Comparison of ENCODE assay signal across 24 cellular contexts in genomic region chr1:32144033-32144432, GRCh38.
"Had no signal": no experiment of that assay in that cellular context is flagged by ENCODE, and none has a peak within 500 bp of the region (broad histone marks: within the 10 kb centered on the region; RNA-seq: fewer than 3 reads in every experiment).

No MANE protein-coding gene starts in this region.

- H3K27me3 ChIP-seq: colonic mucosa, gastroesophageal sphincter, heart left ventricle, suprapubic skin, transverse colon, uterus had no signal

- H3K36me3 ChIP-seq: colonic mucosa, transverse colon, uterus had no signal

- H3K9me3 ChIP-seq: colonic mucosa, suprapubic skin, transverse colon, uterus had no signal

- H3K4me3 ChIP-seq: colonic mucosa, gastroesophageal sphincter, heart left ventricle, suprapubic skin, transverse colon, uterus had no signal

- ATAC-seq: gastroesophageal sphincter, heart left ventricle, natural killer cell had no signal

- DNase-seq: activated B cell treated with CpG ODN at 0.5 μM for 24 hours; activated CD4-positive, alpha-beta memory T cell treated with anti-CD3 and anti-CD28 coated beads for 36 hours; activated CD4-positive, alpha-beta T cell treated with anti-CD3 and anti-CD28 coated beads for 4 hours; activated T-cell treated with anti-CD3 and anti-CD28 coated beads for 4 hours; amniotic stem cell; central memory CD4-positive, alpha-beta T cell; colonic mucosa; endodermal cell; erythroblast; heart left ventricle; left ventricle myocardium superior; natural killer cell; posterior cingulate gyrus; retina; stimulated activated CD4-positive, alpha-beta T cell treated with anti-CD3 and anti-CD28 coated beads, Interleukin-2, amount 100 ng/mL, for 24 hours; transverse colon; uterus had no signal

- H3K4me1 ChIP-seq: colonic mucosa, uterus had no signal

- H3K27ac Mint-ChIP-seq: activated B cell treated with CpG ODN at 0.5 μM for 24 hours; activated CD4-positive, alpha-beta memory T cell treated with anti-CD3 and anti-CD28 coated beads for 36 hours; activated naive CD8-positive, alpha-beta T cell; activated T-helper 1 cell treated with anti-CD3 and anti-CD28 coated beads, Interleukin-12 subunit alpha, Interleukin-12 subunit beta, Interleukin-2, Interleukin-4 antibody, amounts not matched to agents 30 ng/mL and 10 ng/mL and 1 ng/mL, durations not matched to agents 14 hours and 24 hours and 36 hours; endodermal cell; memory B cell; stimulated activated naive CD8-positive, alpha-beta T cell treated with anti-CD3 and anti-CD28 coated beads, Interleukin-15, Interleukin-2, amounts not matched to agents 100 ng/mL and 50 ng/mL, for 24 hours had no signal

- H3K27ac ChIP-seq: colonic mucosa, suprapubic skin had no signal

- H3K27me3 Mint-ChIP-seq: activated B cell treated with CpG ODN at 0.5 μM for 24 hours; activated CD4-positive, alpha-beta memory T cell treated with anti-CD3 and anti-CD28 coated beads for 36 hours; activated naive CD8-positive, alpha-beta T cell; memory B cell; stimulated activated naive CD8-positive, alpha-beta T cell treated with anti-CD3 and anti-CD28 coated beads, Interleukin-15, Interleukin-2, amounts not matched to agents 100 ng/mL and 50 ng/mL, for 24 hours had no signal

- H3K4me3 Mint-ChIP-seq: activated B cell treated with CpG ODN at 0.5 μM for 24 hours; activated CD4-positive, alpha-beta memory T cell treated with anti-CD3 and anti-CD28 coated beads for 36 hours; activated naive CD8-positive, alpha-beta T cell; activated T-helper 1 cell treated with anti-CD3 and anti-CD28 coated beads, Interleukin-12 subunit alpha, Interleukin-12 subunit beta, Interleukin-2, Interleukin-4 antibody, amounts not matched to agents 30 ng/mL and 10 ng/mL and 1 ng/mL, durations not matched to agents 14 hours and 24 hours and 36 hours; endodermal cell; memory B cell; natural killer cell; stimulated activated naive CD8-positive, alpha-beta T cell treated with anti-CD3 and anti-CD28 coated beads, Interleukin-15, Interleukin-2, amounts not matched to agents 100 ng/mL and 50 ng/mL, for 24 hours; T-helper 2 cell treated with Interferon-gamma antibody and Interleukin-4, amounts not matched to agents 5 μg/mL and 100 μg/mL, for 36 hours had no signal
